ENCODE assay signal across 13 cellular contexts in genomic region chr10:10830316-10831061, GRCh38.
DNase-seq lines count a peak whose midpoint lies in the region; ATAC-seq and TF ChIP-seq lines count a peak whose summit lies in the region.
"Had no signal": no experiment of that assay in that cellular context is flagged by ENCODE, and none has a peak within 500 bp of the region (broad histone marks: within the 10 kb centered on the region; RNA-seq: fewer than 3 reads in every experiment).

No MANE protein-coding gene starts in this region.

- peak overlapping the region; percentile 87 for H3K9ac ChIP-seq in GM23248
- H3K9ac ChIP-seq: KMS-11 had no signal

- H3K9me3 ChIP-seq in GM23248 (ENCODE audit: low read depth) (no peaks in the 10 kb centered on the region), right atrium auricular region (no peaks in the 10 kb centered on the region)

- H3K4me3 ChIP-seq in GM23248 (peak overlapping the region; percentile 57), right atrium auricular region (no peak overlapping the region), skin epidermis (no peak overlapping the region)

- H3K4me1 ChIP-seq in GM23248 (ENCODE audit: insufficient read depth) (peaks cover 45% of the 10 kb centered on the region), right atrium auricular region (peaks cover 0 to 30% of the 10 kb centered on the region in 2 donors)

- no peaks in the 10 kb centered on the region for H3K27me3 ChIP-seq in GM23248 (replicated peaks; ENCODE audit: insufficient read depth)
- no peaks in the 10 kb centered on the region for H3K27me3 ChIP-seq in right atrium auricular region

- no peak for ATAC-seq in GM21390 (IDR thresholded peaks at IDR 0.05; ENCODE audit: unreplicated experiment)
- ATAC-seq in stimulated activated memory B cell treated with anti-CD40 and anti-IgM and Interleukin-4, amounts not matched to agents 10 μg/mL and 1 μg/mL and 100 μg/mL, for 72 hours, result no peak

- H3K27ac ChIP-seq in GM23248 (peak overlapping the region; percentile 99), right atrium auricular region (peak overlapping the region; percentile 75 to 89), skin epidermis (peak overlapping the region in 18 of 21 experiments; percentile 25 to 89 (median 64))
- H3K27ac ChIP-seq: KMS-11, VCaP had no signal

- H3K4me1 Mint-ChIP-seq in stimulated activated memory B cell treated with anti-CD40 and anti-IgM and Interleukin-4, amounts not matched to agents 10 μg/mL and 1 μg/mL and 100 μg/mL, for 72 hours, result no peaks in the 10 kb centered on the region
- H3K4me1 Mint-ChIP-seq: nephron had no signal

- H3K36me3 ChIP-seq in GM23248 (ENCODE audit: low read depth) (no peaks in the 10 kb centered on the region), right atrium auricular region (no peaks in the 10 kb centered on the region)

- peaks cover 34% of the 10 kb centered on the region for H3F3A ChIP-seq in GM23248 (ENCODE audit: insufficient read depth)

- no peaks in the 10 kb centered on the region for H4K20me1 ChIP-seq in GM23248 (ENCODE audit: insufficient read depth)

- no peaks in the 10 kb centered on the region for H3K9me2 ChIP-seq in GM23248 (ENCODE audit: insufficient read depth)

- in situ Hi-C loops in GM23248 (cut with MboI), result no loop called here

- no peaks in the 10 kb centered on the region for H3K36me3 Mint-ChIP-seq in stimulated activated memory B cell treated with anti-CD40 and anti-IgM and Interleukin-4, amounts not matched to agents 10 μg/mL and 1 μg/mL and 100 μg/mL, for 72 hours

- TF ChIP-seq CTCF in right atrium auricular region (IDR thresholded peaks at IDR 0.05), result no peak

- peak overlapping the region; percentile 90 for H3K4me2 ChIP-seq in GM23248 (ENCODE audit: unreplicated experiment)
- H3K4me2 ChIP-seq: KMS-11 had no signal

- peak overlapping the region; percentile 53 for H2AFZ ChIP-seq in GM23248

- H3K27ac Mint-ChIP-seq in stimulated activated memory B cell treated with anti-CD40 and anti-IgM and Interleukin-4, amounts not matched to agents 10 μg/mL and 1 μg/mL and 100 μg/mL, for 72 hours, result no peak overlapping the region

- no peaks in the 10 kb centered on the region for H3K27me3 Mint-ChIP-seq in stimulated activated memory B cell treated with anti-CD40 and anti-IgM and Interleukin-4, amounts not matched to agents 10 μg/mL and 1 μg/mL and 100 μg/mL, for 72 hours

- H3K9me3 Mint-ChIP-seq in stimulated activated memory B cell treated with anti-CD40 and anti-IgM and Interleukin-4, amounts not matched to agents 10 μg/mL and 1 μg/mL and 100 μg/mL, for 72 hours, result no peaks in the 10 kb centered on the region

- WGBS in GM23248 (ENCODE audit: low coverage in 1 of 2, low lambda C conversion rate in 2 of 2, missing lambda C conversion rate in 2 of 2), 2 experiments, result 2 to 5% methylated on average over 5 of the region's 5 CpGs

- no peak overlapping the region for H3K4me3 Mint-ChIP-seq in stimulated activated memory B cell treated with anti-CD40 and anti-IgM and Interleukin-4, amounts not matched to agents 10 μg/mL and 1 μg/mL and 100 μg/mL, for 72 hours
- H3K4me3 Mint-ChIP-seq: nephron had no signal

- no peaks in the 10 kb centered on the region for H3K79me2 ChIP-seq in GM23248 (ENCODE audit: insufficient read depth)

- DNase-seq in GM23248 (peak; percentile 92), brain pericyte (ENCODE audit: low read depth, low spot score) (peak; percentile 71), right atrium auricular region (ENCODE audit: low spot score) (no peak), cortex of kidney (lab: John Stamatoyannopoulos, UW) (no peak)
- DNase-seq in activated CD4-positive, CD25-positive, alpha-beta regulatory T cell treated with anti-CD3 and anti-CD28 coated beads, Interleukin-2, amount 50 U/mL, for 72 hours, result no peak
- DNase-seq: activated effector memory CD4-positive, alpha-beta T cell treated with anti-CD3 and anti-CD28 coated beads, Interleukin-2, amount 50 U/mL, for 16 hours; NCI-H748 treated with DMSO at 0.1 percent for 48 hours had no signal

Comparison
In these comparisons a context has a peak if more than half of its experiments do, and no peak if none do; other contexts are left out.
1. DNase-seq: peak in GM23248 (single experiment) and brain pericyte (single experiment); none in right atrium auricular region (single experiment), cortex of kidney (single experiment) and activated CD4-positive, CD25-positive, alpha-beta regulatory T cell treated with anti-CD3 and anti-CD28 coated beads, Interleukin-2, amount 50 U/mL, for 72 hours (single experiment).
2. Peak in every context shown above with its lines, with median percentiles within 50 percentile points of each other: H3K27ac ChIP-seq.